22 cellular contexts compared by ENCODE assay signal in the genomic region with DNA sequence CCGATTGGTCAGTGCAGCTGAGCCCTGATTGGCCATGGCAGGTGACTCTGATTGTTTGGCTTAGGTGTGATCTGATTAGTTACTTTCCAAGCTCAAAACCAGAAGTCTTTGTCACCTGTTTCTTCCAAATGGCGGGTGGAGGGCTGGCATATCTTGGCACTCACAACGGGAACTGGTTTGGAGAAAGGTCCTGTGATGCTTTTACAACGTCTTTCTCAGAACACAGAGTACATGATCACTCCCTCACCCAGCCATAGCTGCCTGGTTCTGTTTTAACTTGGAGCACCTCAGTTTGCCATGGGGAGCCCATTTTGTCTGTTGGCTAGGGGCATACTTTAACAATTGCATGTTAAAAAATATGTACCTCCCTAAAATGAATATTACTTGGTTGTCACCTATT. TPM values are rescaled to one million over a fixed set of nuclear protein-coding genes. Genes with fewer than 3 reads are reported as not detected.
DNase-seq lines count a peak whose midpoint lies in the region; ATAC-seq, FAIRE-seq and TF ChIP-seq lines count a peak whose summit lies in the region.
"Had no signal": no experiment of that assay in that cellular context is flagged by ENCODE, and none has a peak within 500 bp of the region (broad histone marks: within the 10 kb centered on the region; RNA-seq: fewer than 3 reads in every experiment).

No MANE protein-coding gene starts in this region.

- BruUV-seq in K562 (replicated peaks; lab: Mats Ljungman, UMichigan), result no TSS peak

- H3K4me2 ChIP-seq in Loucy (ENCODE audit: low read depth, low read length, poor library complexity, severe bottlenecking) (no peak overlapping the region), K562 (ENCODE audit: insufficient read depth, low read length) (no peak overlapping the region)
- H3K4me2 ChIP-seq: BLaER1 treated with 17β-estradiol and CSF1 and Interleukin-3, amounts not matched to agents 10 nM and 100 nM; GM23338 had no signal

- DNase-seq in K562 (ENCODE audit: extremely low read depth in 1 of 4, low spot score in 3 of 4), result peak in 1 of 4 experiments; percentile 34
- DNase-seq in mucosa of descending colon, result peak in 1 of 3 donors; percentile 17
- DNase-seq in ureter (ENCODE audit: low spot score), result no peak
- no peak for DNase-seq in putamen (ENCODE audit: low spot score)
- no peak for DNase-seq in lower lobe of right lung
- DNase-seq: AML-193; BE2C; CD4-positive, alpha-beta T cell; CD8-positive, alpha-beta memory T cell; DMS 273 treated with DMSO at 0.1 percent for 48 hours; DMS79; EL; GDM1; HFFc6 had no signal

- no peak overlapping the region for H3K9ac ChIP-seq in Loucy (ENCODE audit: low read depth, low read length, poor library complexity, severe bottlenecking)
- H3K9ac ChIP-seq in K562 (ENCODE audit: insufficient read depth in 1 of 2, low read depth in 2 of 2, low read length in 2 of 2), result no peak overlapping the region
- H3K9ac ChIP-seq: BLaER1 treated with 17β-estradiol and CSF1 and Interleukin-3, amounts not matched to agents 10 nM and 100 nM had no signal

- POLR2A ChIA-PET in K562 (lab: Yijun Ruan, JAX), result interaction anchor here (0.7 kb wide), 1 partner anchor 438 kb away, joined by 3 read pairs; no protein-coding TSS in a partner anchor

- ATAC-seq in K562 (peak; percentile 28; the same call in 1 of the 3 replicates), mucosa of descending colon (peak; percentile 56), lower lobe of right lung (no peak)
- ATAC-seq: GM12878, GM23338 had no signal

- no peaks in the 10 kb centered on the region for H3K9me2 ChIP-seq in Loucy (replicated peaks; ENCODE audit: low read depth, low read length)

- TF ChIP-seq EP300 in K562 (IDR thresholded peaks at IDR 0.05; ENCODE audit: low read length), result no peak

- 38% methylated on average over 3 of the region's 4 CpGs for WGBS in K562 (ENCODE audit: insufficient coverage, low coverage, missing lambda C conversion rate)

- intact Hi-C loops in K562 (cut with micrococcal nuclease), result no loop called here
- intact Hi-C loops in mucosa of descending colon (cut with DNase I, micrococcal nuclease), result no loop called here
- intact Hi-C loops in lower lobe of right lung (cut with DNase I), result no loop called here

- CTCF ChIA-PET in K562 (lab: Yijun Ruan, JAX; ENCODE audit: low intra/inter-chr PET ratio), result no interaction called here

- H3K4me1 ChIP-seq in Loucy (ENCODE audit: insufficient read depth, low read length, poor library complexity, severe bottlenecking) (peaks cover 3% of the 10 kb centered on the region), K562 (replicated peaks in 1 of 2; ENCODE audit: control insufficient read depth in 2 of 2, insufficient read depth in 2 of 2, low read length in 2 of 2) (no peaks in the 10 kb centered on the region; a peak in 1 of 5 replicates), mucosa of descending colon (ENCODE audit: low read depth) (no peaks in the 10 kb centered on the region), lower lobe of right lung (no peaks in the 10 kb centered on the region)
- H3K4me1 ChIP-seq: BE2C; BLaER1 treated with 17β-estradiol and CSF1 and Interleukin-3, amounts not matched to agents 10 nM and 100 nM; HAP-1 had no signal

- H2AFZ ChIP-seq in Loucy (ENCODE audit: low read length) (0 out of 2 replicates have a peak overlapping the region, but pooled peaks have one; percentile 1), K562 (ENCODE audit: low read depth, low read length) (no peak overlapping the region)
- H2AFZ ChIP-seq: GM23338 had no signal

- no peak for FAIRE-seq in K562 (lab: Jason Lieb, UNC)
- FAIRE-seq: A204.1, D721Med, GM12878, H54 had no signal

- H3K36me3 ChIP-seq in Loucy (ENCODE audit: insufficient read depth, low read length), result no peaks in the 10 kb centered on the region
- H3K36me3 ChIP-seq in K562 (ENCODE audit: control insufficient read depth, insufficient read depth, low read length), result no peaks in the 10 kb centered on the region
- H3K36me3 ChIP-seq in mucosa of descending colon (ENCODE audit: low read depth), result no peaks in the 10 kb centered on the region
- H3K36me3 ChIP-seq in lower lobe of right lung, result no peaks in the 10 kb centered on the region
- H3K36me3 ChIP-seq: BE2C; BLaER1 treated with 17β-estradiol and CSF1 and Interleukin-3, amounts not matched to agents 10 nM and 100 nM; HAP-1 had no signal

- no peaks in the 10 kb centered on the region for H3K9me3 ChIP-seq in Loucy (ENCODE audit: insufficient read depth, low read depth, low read length)
- no peaks in the 10 kb centered on the region for H3K9me3 ChIP-seq in K562 (replicated peaks; ENCODE audit: control insufficient read depth, insufficient read depth, low read depth, low read length)
- H3K9me3 ChIP-seq in mucosa of descending colon, result no peaks in the 10 kb centered on the region
- no peaks in the 10 kb centered on the region for H3K9me3 ChIP-seq in lower lobe of right lung
- H3K9me3 ChIP-seq: BE2C; BLaER1 treated with 17β-estradiol and CSF1 and Interleukin-3, amounts not matched to agents 10 nM and 100 nM; HAP-1 had no signal

- no peaks in the 10 kb centered on the region for H3K27me3 ChIP-seq in Loucy (ENCODE audit: insufficient read depth, low read length, poor library complexity, severe bottlenecking)
- H3K27me3 ChIP-seq in K562 (ENCODE audit: control insufficient read depth in 2 of 2, insufficient read depth in 2 of 2, low read length in 2 of 2), result no peaks in the 10 kb centered on the region
- no peaks in the 10 kb centered on the region for H3K27me3 ChIP-seq in lower lobe of right lung (ENCODE audit: low read depth)
- H3K27me3 ChIP-seq: BE2C; BLaER1 treated with 17β-estradiol and CSF1 and Interleukin-3, amounts not matched to agents 10 nM and 100 nM had no signal

- H3K79me2 ChIP-seq in Loucy (ENCODE audit: insufficient read depth, low read length) (no peaks in the 10 kb centered on the region), K562 (ENCODE audit: control insufficient read depth, insufficient read depth, low read length) (no peaks in the 10 kb centered on the region)

- no peaks in the 10 kb centered on the region for H3F3A ChIP-seq in Loucy (ENCODE audit: low read depth)

- H3K9me1 ChIP-seq in K562 (ENCODE audit: control insufficient read depth, insufficient read depth, low read length), result no peaks in the 10 kb centered on the region

- H3K4me3 ChIP-seq in Loucy (ENCODE audit: low read length, poor library complexity, severe bottlenecking) (no peak overlapping the region), K562 (no peak overlapping the region), mucosa of descending colon (no peak overlapping the region), lower lobe of right lung (no peak overlapping the region)
- H3K4me3 ChIP-seq: BLaER1 treated with 17β-estradiol and CSF1 and Interleukin-3, amounts not matched to agents 10 nM and 100 nM; GM12878; GM23338; HAP-1 had no signal

- TF ChIP-seq RAD21 in K562 (CRISPR knock-in tag; conservative IDR thresholded peaks at IDR 0.05 in 1 of 2, IDR thresholded peaks at IDR 0.05 in 1 of 2), result no peak

- TF ChIP-seq POLR2A in K562 (conservative IDR thresholded peaks at IDR 0.05), result no peak

- no peak overlapping the region for H3K27ac ChIP-seq in K562 (ENCODE audit: extremely low read depth, low read depth, low read length)
- H3K27ac ChIP-seq in lower lobe of right lung, result no peak overlapping the region
- H3K27ac ChIP-seq: BLaER1 treated with 17β-estradiol and CSF1 and Interleukin-3, amounts not matched to agents 10 nM and 100 nM had no signal

- TF ChIP-seq CTCF in Loucy (conservative IDR thresholded peaks at IDR 0.05; ENCODE audit: low read length), result no peak
- no peak for TF ChIP-seq CTCF in K562 (IDR thresholded peaks at IDR 0.05 in 2 of 3, conservative IDR thresholded peaks at IDR 0.05 in 1 of 3; ENCODE audit: insufficient read depth in 2 of 3, low read depth in 1 of 3, low read length in 3 of 3)
- TF ChIP-seq CTCF in mucosa of descending colon (IDR thresholded peaks at IDR 0.05), result no peak
- no peak for TF ChIP-seq CTCF in lower lobe of right lung (IDR thresholded peaks at IDR 0.05)

- in situ Hi-C loops in K562 (cut with MboI), result no loop called here

- no peaks in the 10 kb centered on the region for H4K20me1 ChIP-seq in Loucy (ENCODE audit: insufficient read depth, low read length, poor library complexity, severe bottlenecking)
- H4K20me1 ChIP-seq in K562 (replicated peaks; ENCODE audit: control insufficient read depth, insufficient read depth, low read length), result no peaks in the 10 kb centered on the region
- H4K20me1 ChIP-seq: BLaER1 treated with 17β-estradiol and CSF1 and Interleukin-3, amounts not matched to agents 10 nM and 100 nM had no signal

TF ChIP-seq in K562, 482 proteins besides CTCF, POLR2A, EP300 and RAD21 (continues in another document):
- TF ChIP-seq, protein P1, sequence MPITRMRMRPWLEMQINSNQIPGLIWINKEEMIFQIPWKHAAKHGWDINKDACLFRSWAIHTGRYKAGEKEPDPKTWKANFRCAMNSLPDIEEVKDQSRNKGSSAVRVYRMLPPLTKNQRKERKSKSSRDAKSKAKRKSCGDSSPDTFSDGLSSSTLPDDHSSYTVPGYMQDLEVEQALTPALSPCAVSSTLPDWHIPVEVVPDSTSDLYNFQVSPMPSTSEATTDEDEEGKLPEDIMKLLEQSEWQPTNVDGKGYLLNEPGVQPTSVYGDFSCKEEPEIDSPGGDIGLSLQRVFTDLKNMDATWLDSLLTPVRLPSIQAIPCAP (CRISPR knock-in tag; IDR thresholded peaks at IDR 0.05; ENCODE audit: borderline replicate concordance), result no peak
- TF ChIP-seq NR3C1 (CRISPR knock-in tag; IDR thresholded peaks at IDR 0.05) (no peak), PHF20 (IDR thresholded peaks at IDR 0.05; ENCODE audit: partially characterized antibody) (no peak), ASH1L (IDR thresholded peaks at IDR 0.05; ENCODE audit: borderline replicate concordance, low read depth, partially characterized antibody) (no peak)

RNA-seq across cellular contexts. Expression of a gene that starts 13.0 kb away (rescaled TPM):
- 8.3 and 16.9 TPM in 2 replicates for total RNA-seq in K562 (2011; cell fraction: chromatin; rRNA removed; ENCODE audit: low replicate concordance)
- total RNA-seq in K562 (2011; cell fraction: nucleolus; rRNA removed), result 10.7 and 12.9 TPM in 2 replicates
- 23.0 and 39.2 TPM in 2 replicates for total RNA-seq in K562 (2011; cell fraction: nucleoplasm; rRNA removed)
- total RNA-seq in K562 (2014; rRNA removed), result 7.0 and 8.4 TPM in 2 replicates
- 16.8 and 18.3 TPM in 2 replicates for total RNA-seq in K562 (2014; rRNA removed; fragmentation: Illumina TruSeq; extraction: Trizol)
- 10.4 and 11.6 TPM in 2 replicates for total RNA-seq in K562 (2015; rRNA removed; fragmentation: Illumina TruSeq; extraction: Trizol)
- 13.7 and 14.3 TPM in 2 replicates for total RNA-seq in K562 (2021)
- polyA plus RNA-seq in K562 (2011; rRNA removed), result 19.2 and 21.6 TPM in 2 replicates
- polyA plus RNA-seq in K562 (2011; cell fraction: cytosol; rRNA removed), result 9.9 and 15.1 TPM in 2 replicates
- polyA plus RNA-seq in K562 (2011; cell fraction: nucleus; rRNA removed), result 5.5 and 7.4 TPM in 2 replicates
- polyA plus RNA-seq in K562 (2012), result 9.0 and 13.2 TPM in 2 replicates
- 12.6 and 14.4 TPM in 2 replicates for polyA plus RNA-seq in K562 (2014; fragmentation: Illumina TruSeq; extraction: Trizol)
- polyA plus RNA-seq in K562 (2014; fragmentation: Nextera tagmentation; extraction: Ambion mirVana), result 1 to 10 TPM; 4.0 to 6.0 TPM
- 7.8 and 11.7 TPM in 2 replicates for polyA plus RNA-seq in K562 (2014; rRNA removed)
- 28.8 and 29.4 TPM in 2 replicates for polyA minus RNA-seq in K562 (2011; rRNA and poly(A)+ RNA removed)
- polyA minus RNA-seq in K562 (2011; cell fraction: cytosol; rRNA and poly(A)+ RNA removed), result 14.0 and 15.6 TPM in 2 replicates
- polyA minus RNA-seq in K562 (2011; cell fraction: nucleus; rRNA and poly(A)+ RNA removed), result 6.5 and 8.9 TPM in 2 replicates
- total RNA-seq in mucosa of descending colon, result 10 to 100 TPM; 22.8 to 34.7 (median 29.5) TPM
- total RNA-seq in ureter, result 4.9 TPM
- total RNA-seq in lower lobe of right lung, result 2.2 TPM
- total RNA-seq: GM12878, HFFc6 had no signal
- polyA plus RNA-seq: CD8-positive, alpha-beta memory T cell; GM12878 had no signal

Comparison
In these comparisons a context has a peak if more than half of its experiments do, and no peak if none do; other contexts are left out.
1. ATAC-seq: peak in K562 (single experiment) and mucosa of descending colon (single experiment); none in lower lobe of right lung (0 of 2).